1 cellular context compared by ENCODE assay signal in genomic region chr7:135919071-135919841, GRCh38.
TF ChIP-seq lines count a peak whose summit lies in the region.

No MANE protein-coding gene starts in this region.

TF ChIP-seq in K562, 482 proteins besides CTCF, POLR2A, EP300 and RAD21 (continued from another document):
- TF ChIP-seq STAT5B (CRISPR knock-in tag; IDR thresholded peaks at IDR 0.05) (no peak), ZSCAN32 (CRISPR knock-in tag; IDR thresholded peaks at IDR 0.05) (no peak), GABPA (tag; conservative IDR thresholded peaks at IDR 0.05; ENCODE audit: low read depth) (no peak), TAL1 (IDR thresholded peaks at IDR 0.05) (peak; percentile 50), E2F8 (IDR thresholded peaks at IDR 0.05; ENCODE audit: low read depth, partially characterized antibody) (no peak), TRIM24 (IDR thresholded peaks at IDR 0.05) (0 out of 4 replicates have a peak, but pooled peaks of 1 of the 2 experiments have one; percentile 40), TEAD4 (IDR thresholded peaks at IDR 0.05; ENCODE audit: low read length) (peak; percentile 17; the same call in 1 of the 2 replicates), TEAD4 (CRISPR knock-in tag; IDR thresholded peaks at IDR 0.05; ENCODE audit: borderline replicate concordance) (no peak), HDAC6 (IDR thresholded peaks at IDR 0.05; ENCODE audit: low read depth, low read length) (0 out of 2 replicates have a peak, but pooled peaks have one; percentile 67), TAF9B (IDR thresholded peaks at IDR 0.05; ENCODE audit: partially characterized antibody) (no peak), ZNF354B (CRISPR knock-in tag; IDR thresholded peaks at IDR 0.05) (no peak), EP400 (IDR thresholded peaks at IDR 0.05) (no peak), CBFA2T2 (conservative IDR thresholded peaks at IDR 0.05) (peak; percentile 40), FOXK1 (CRISPR knock-in tag; IDR thresholded peaks at IDR 0.05; ENCODE audit: borderline replicate concordance) (no peak), ZNF133 (CRISPR knock-in tag; IDR thresholded peaks at IDR 0.05) (no peak)
